8 cellular contexts compared by ENCODE assay signal in the genomic region with DNA sequence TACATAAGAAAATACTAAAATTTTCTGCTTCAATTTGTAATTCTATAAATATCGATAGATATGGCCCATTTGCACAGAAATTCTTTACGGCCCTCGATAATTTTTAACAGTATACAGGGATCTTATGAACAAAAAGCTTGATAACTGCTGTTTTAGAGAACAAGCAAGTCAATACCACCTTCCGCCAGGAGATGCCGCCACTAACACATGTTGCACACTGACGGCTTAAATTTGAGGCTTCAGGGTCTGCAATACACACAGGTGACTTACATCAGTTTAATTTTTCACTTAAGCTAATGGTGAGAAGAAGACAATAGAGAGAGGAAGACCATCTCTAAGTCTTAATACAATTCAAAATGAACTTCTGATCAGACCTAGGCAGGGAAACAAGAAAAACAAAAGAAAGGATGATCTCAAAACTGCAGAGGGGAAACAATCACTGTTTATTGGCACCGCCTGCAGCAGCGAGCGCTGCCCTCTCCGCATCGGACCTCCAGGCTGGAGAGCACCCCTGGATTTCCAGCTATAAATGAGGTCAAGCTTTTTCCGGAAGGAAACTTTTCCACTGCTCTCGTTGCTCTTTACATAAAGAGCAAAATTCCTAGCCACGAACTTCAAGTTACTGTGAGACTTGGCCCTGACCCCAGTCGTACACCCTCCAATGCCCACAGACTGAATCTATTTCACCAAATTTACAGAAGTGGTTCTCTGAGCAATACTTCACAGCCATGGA. TPM values are rescaled to one million over a fixed set of nuclear protein-coding genes. Genes with fewer than 3 reads are reported as not detected.
A peak's percentile ranks its signal among the peaks of the same experiment; 100 is the strongest.
DNase-seq lines count a peak whose midpoint lies in the region; ATAC-seq and TF ChIP-seq lines count a peak whose summit lies in the region.

No MANE protein-coding gene starts in this region.

- no peaks in the 10 kb centered on the region for H3K36me3 ChIP-seq in colonic mucosa
- H3K36me3 ChIP-seq in lower lobe of right lung: no peaks in the 10 kb centered on the region

- H3K27ac ChIP-seq in colonic mucosa: no peak overlapping the region
- H3K27ac ChIP-seq in lower lobe of right lung: no peak overlapping the region

- H3K4me3 ChIP-seq in WI38 (ENCODE audit: low read depth, low read length) (no peak overlapping the region), colonic mucosa (no peak overlapping the region), lower lobe of right lung (no peak overlapping the region)

- no peak overlapping the region for H3K9ac ChIP-seq in colonic mucosa (ENCODE audit: low read depth in 2 of 2, low read length in 2 of 2)

- H3K9me3 ChIP-seq in colonic mucosa: no peaks in the 10 kb centered on the region
- H3K9me3 ChIP-seq in lower lobe of right lung: no peaks in the 10 kb centered on the region

- H3K27me3 ChIP-seq in colonic mucosa: peaks cover 5% of the 10 kb centered on the region
- H3K27me3 ChIP-seq in lower lobe of right lung (ENCODE audit: low read depth): peaks cover 10% of the 10 kb centered on the region

- H3K4me1 ChIP-seq in colonic mucosa (no peaks in the 10 kb centered on the region), lower lobe of right lung (no peaks in the 10 kb centered on the region)

- TF ChIP-seq CTCF in WI38 (IDR thresholded peaks at IDR 0.05; ENCODE audit: low read depth, low read length) (peak; percentile 92), colonic mucosa (IDR thresholded peaks at IDR 0.05) (peak; percentile 86), lower lobe of right lung (IDR thresholded peaks at IDR 0.05) (peak; percentile 83)

- DNase-seq in NCI-H1436 (lab: John Stamatoyannopoulos, UW) (peak; percentile 45), NCI-H1436 treated with DMSO at 0.1 percent for 48 hours (lab: John Stamatoyannopoulos, UW) (no peak), NCI-H2171 (lab: John Stamatoyannopoulos, UW) (peak; percentile 49), colonic mucosa (peak; percentile 59), lower lobe of right lung (peak; percentile 66)
- peak; percentile 38 for DNase-seq in stimulated activated CD8-positive, alpha-beta memory T cell treated with anti-CD3 and anti-CD28 coated beads, Interleukin-7, amount 100 ng/mL, for 24 hours (ENCODE audit: low read depth)

- intact Hi-C loops in colonic mucosa (cut with DNase I): no loop called here
- intact Hi-C loops in lower lobe of right lung (cut with DNase I): no loop called here

- ATAC-seq in HG02885 (IDR thresholded peaks at IDR 0.05; ENCODE audit: poor library complexity, unreplicated experiment) (peak; percentile 83), lower lobe of right lung (peak; percentile 58 to 71)

RNA-seq across cellular contexts. Expression of a gene that starts 53.9 kb away (rescaled TPM):
- not detected for total RNA-seq in colonic mucosa
- total RNA-seq in lower lobe of right lung: not detected
